Comparison of ENCODE assay signal across 8 cellular contexts in the genomic region with DNA sequence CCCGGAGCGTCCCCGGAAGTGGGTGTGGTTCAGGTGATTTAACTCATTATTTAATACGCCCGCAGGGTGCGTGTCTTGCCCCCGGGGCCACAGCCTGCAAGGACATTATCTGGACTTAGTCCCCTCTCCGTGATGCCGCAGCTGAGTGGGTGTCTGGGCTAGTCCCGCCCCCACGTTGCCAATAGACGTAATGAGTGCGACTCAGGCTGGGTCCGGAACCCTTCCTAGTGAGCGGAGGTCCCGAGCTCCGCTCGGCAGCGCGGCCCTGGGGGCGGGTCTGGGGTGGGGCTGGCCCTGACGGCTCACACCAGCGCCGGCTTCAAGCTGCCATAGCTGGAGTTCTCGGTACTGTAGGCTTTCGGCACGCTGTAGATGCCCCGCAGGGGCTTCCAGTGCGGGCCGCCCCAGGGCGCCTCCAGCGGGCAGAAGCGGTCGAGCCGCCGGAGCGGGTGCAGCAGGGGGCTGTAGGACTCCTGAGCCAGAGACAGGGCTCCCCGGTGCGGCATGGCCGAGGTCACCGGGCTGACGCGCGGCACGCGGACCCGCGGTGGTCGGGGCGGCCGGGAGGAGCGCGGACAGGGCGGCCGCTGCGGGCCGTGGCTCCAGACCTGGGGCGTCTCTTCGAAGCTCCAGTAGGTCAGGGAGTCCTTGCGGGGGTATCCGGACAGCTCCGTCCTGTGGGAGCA. TPM values are rescaled to one million over a fixed set of nuclear protein-coding genes. Genes with fewer than 3 reads are reported as not detected.
DNase-seq lines count a peak whose midpoint lies in the region; ATAC-seq, FAIRE-seq and TF ChIP-seq lines count a peak whose summit lies in the region.

No MANE protein-coding gene starts in this region.

- DNase-seq in Right ventricle myocardium inferior (ENCODE audit: missing footprints): no peak
- DNase-seq in cardiac septum (ENCODE audit: low spot score): no peak
- DNase-seq in NCI-H226: peak; percentile 61
- DNase-seq in activated CD8-positive, alpha-beta memory T cell treated with anti-CD3 and anti-CD28 coated beads for 24 hours: peak; percentile 86
- peak; percentile 70 for DNase-seq in endothelial cell of umbilical vein (ENCODE audit: low read depth, low spot score)
- peak; percentile 65 to 72 for DNase-seq in stimulated activated naive CD8-positive, alpha-beta T cell treated with anti-CD3 and anti-CD28 coated beads, Interleukin-15, amount 100 ng/mL, for 72 hours

- POLR2A ChIA-PET in endothelial cell of umbilical vein (lab: Charles Lee): no interaction called here

- H3K27ac ChIP-seq in endothelial cell of umbilical vein (ENCODE audit: insufficient read depth, low read depth, low read length): no peak overlapping the region
- no peak overlapping the region for H3K27ac ChIP-seq in muscle layer of colon (ENCODE audit: low read depth, low read length)

- intact Hi-C loops in Right ventricle myocardium inferior (cut with DNase I): loop anchor here (5.0 kb wide), 1 partner anchor 69 kb away; the partner anchor contains the start of gene SNRNP70
- intact Hi-C loops in cardiac septum (cut with DNase I): no loop called here
- intact Hi-C loops in endothelial cell of umbilical vein (cut with micrococcal nuclease): no loop called here

- dilution Hi-C loops in endothelial cell of umbilical vein (cut with MboI; ENCODE audit: extremely low pct_ligation_motif_present, low sequenced_read_pairs): no loop called here

- ATAC-seq in Right ventricle myocardium inferior (peak; percentile 57), GM21528 (IDR thresholded peaks at IDR 0.05; ENCODE audit: low FRiP score, unreplicated experiment) (no peak)
- peak; percentile 83 for ATAC-seq in stimulated activated naive CD8-positive, alpha-beta T cell treated with anti-CD3 and anti-CD28 coated beads, Interleukin-15, amount 100 ng/mL, for 72 hours

- H3K9me1 ChIP-seq in endothelial cell of umbilical vein (replicated peaks; ENCODE audit: control insufficient read depth, extremely low read depth, insufficient read depth, low read length): no peaks in the 10 kb centered on the region

- H3K9ac ChIP-seq in endothelial cell of umbilical vein (replicated peaks; ENCODE audit: extremely low read depth, insufficient read depth, low read length): no peak overlapping the region
- no peak overlapping the region for H3K9ac ChIP-seq in muscle layer of colon (ENCODE audit: low read length)

- peak overlapping the region; percentile 52 for H3K4me2 ChIP-seq in endothelial cell of umbilical vein (ENCODE audit: insufficient read depth, low read length)

- H3K36me3 ChIP-seq in endothelial cell of umbilical vein (ENCODE audit: control insufficient read depth in 2 of 2, extremely low read depth in 1 of 2, insufficient read depth in 2 of 2, low read length in 2 of 2) (peaks cover 0 to 17% of the 10 kb centered on the region in 2 experiments), muscle layer of colon (ENCODE audit: insufficient read depth, low read length) (peaks cover 10% of the 10 kb centered on the region)

- FAIRE-seq in endothelial cell of umbilical vein (lab: Jason Lieb, UNC): peak; percentile 70

- peak overlapping the region; percentile 25 to 40 (median 26) for H3K4me3 ChIP-seq in endothelial cell of umbilical vein (replicated peaks in 1 of 3; ENCODE audit: insufficient read depth in 1 of 3, low read depth in 1 of 3, low read length in 3 of 3)
- peak overlapping the region; percentile 53 to 64 for H3K4me3 ChIP-seq in muscle layer of colon (ENCODE audit: low read depth in 1 of 2, low read length in 2 of 2)

- peaks cover 19% of the 10 kb centered on the region for H3K27me3 Mint-ChIP-seq in stimulated activated naive CD8-positive, alpha-beta T cell treated with anti-CD3 and anti-CD28 coated beads, Interleukin-15, amount 100 ng/mL, for 72 hours

- TF ChIP-seq CTCF in endothelial cell of umbilical vein (IDR thresholded peaks at IDR 0.05; ENCODE audit: extremely low read depth in 1 of 2, insufficient read depth in 1 of 2, low read depth in 1 of 2, low read length in 2 of 2): peak; percentile 48 to 75

- H3K27me3 ChIP-seq in endothelial cell of umbilical vein (ENCODE audit: control insufficient read depth in 2 of 2, insufficient read depth in 2 of 2, low read length in 2 of 2) (peaks cover 0 to 5% of the 10 kb centered on the region in 2 experiments), muscle layer of colon (ENCODE audit: control insufficient read depth in 1 of 2, insufficient read depth in 2 of 2, low read length in 2 of 2) (peaks cover 0 to 37% of the 10 kb centered on the region in 2 donors)

- H3K4me1 ChIP-seq in endothelial cell of umbilical vein (ENCODE audit: control insufficient read depth, extremely low read depth, insufficient read depth, low read length): peaks cover 10% of the 10 kb centered on the region
- no peaks in the 10 kb centered on the region for H3K4me1 ChIP-seq in muscle layer of colon (ENCODE audit: insufficient read depth, low read length)

- no peaks in the 10 kb centered on the region for H3K79me2 ChIP-seq in endothelial cell of umbilical vein (ENCODE audit: control insufficient read depth, insufficient read depth, low read length)

- peak overlapping the region; percentile 79 to 84 for H3K4me3 Mint-ChIP-seq in stimulated activated naive CD8-positive, alpha-beta T cell treated with anti-CD3 and anti-CD28 coated beads, Interleukin-15, amount 100 ng/mL, for 72 hours

- CTCF ChIA-PET in endothelial cell of umbilical vein (lab: Charles Lee): interaction anchor here (0.7 to 5.4 kb wide), 8 partner anchors 9 to 56 kb away, joined by 3 to 37 read pairs (median 5); partner anchors contain the start of genes GYS1 and RUVBL2

- peak overlapping the region in 1 of 2 donors; percentile 29 for H3K27ac Mint-ChIP-seq in stimulated activated naive CD8-positive, alpha-beta T cell treated with anti-CD3 and anti-CD28 coated beads, Interleukin-15, amount 100 ng/mL, for 72 hours

- H3K9me3 ChIP-seq in endothelial cell of umbilical vein (replicated peaks; ENCODE audit: control insufficient read depth, insufficient read depth, low read length) (no peaks in the 10 kb centered on the region), muscle layer of colon (ENCODE audit: low read length) (no peaks in the 10 kb centered on the region)

- TF ChIP-seq POLR2A in endothelial cell of umbilical vein (IDR thresholded peaks at IDR 0.05; ENCODE audit: low read depth, low read length): peak; percentile 45

- H4K20me1 ChIP-seq in endothelial cell of umbilical vein (replicated peaks; ENCODE audit: control insufficient read depth, extremely low read depth, insufficient read depth, low read length): no peaks in the 10 kb centered on the region

- no peaks in the 10 kb centered on the region for H3K9me3 Mint-ChIP-seq in stimulated activated naive CD8-positive, alpha-beta T cell treated with anti-CD3 and anti-CD28 coated beads, Interleukin-15, amount 100 ng/mL, for 72 hours

- H2AFZ ChIP-seq in endothelial cell of umbilical vein (ENCODE audit: low read depth, low read length): peak overlapping the region; percentile 34

- peaks cover 33% of the 10 kb centered on the region for H3K4me1 Mint-ChIP-seq in stimulated activated naive CD8-positive, alpha-beta T cell treated with anti-CD3 and anti-CD28 coated beads, Interleukin-15, amount 100 ng/mL, for 72 hours

- no TSS peak for BruUV-seq in endothelial cell of umbilical vein (replicated peaks; lab: Mats Ljungman, UMichigan)

RNA-seq across cellular contexts. Expression of gene LHB, which starts 0.9 kb away (rescaled TPM):
- total RNA-seq in Right ventricle myocardium inferior: not detected
- not detected for total RNA-seq in cardiac septum
- total RNA-seq in endothelial cell of umbilical vein: not detected in 2 replicates
- 1.3 and 1.4 TPM in 2 replicates for polyA plus RNA-seq in endothelial cell of umbilical vein
- polyA plus RNA-seq in endothelial cell of umbilical vein (2011; cell fraction: cytosol; rRNA removed): 0.44 TPM in 1 of 2 replicates, not detected in the other
- polyA plus RNA-seq in endothelial cell of umbilical vein (2011; cell fraction: nucleus; rRNA removed): 2.3 and 2.7 TPM in 2 replicates
- polyA plus RNA-seq in endothelial cell of umbilical vein (2012): not detected in 2 replicates
- not detected in 2 replicates for polyA minus RNA-seq in endothelial cell of umbilical vein
- not detected for polyA minus RNA-seq in endothelial cell of umbilical vein (2011; cell fraction: cytosol; rRNA and poly(A)+ RNA removed)
- not detected in 2 replicates for polyA minus RNA-seq in endothelial cell of umbilical vein (2011; cell fraction: nucleus; rRNA and poly(A)+ RNA removed)

RNA-seq across cellular contexts. Expression of gene CGB3, which starts 6.3 kb away (rescaled TPM):
- total RNA-seq in Right ventricle myocardium inferior (not detected), cardiac septum (not detected), endothelial cell of umbilical vein (not detected in 2 replicates)
- not detected in 2 replicates for polyA plus RNA-seq in endothelial cell of umbilical vein
- not detected in 2 replicates for polyA plus RNA-seq in endothelial cell of umbilical vein (2011; cell fraction: cytosol; rRNA removed)
- polyA plus RNA-seq in endothelial cell of umbilical vein (2011; cell fraction: nucleus; rRNA removed): not detected in 2 replicates
- not detected in 2 replicates for polyA plus RNA-seq in endothelial cell of umbilical vein (2012)
- polyA minus RNA-seq in endothelial cell of umbilical vein: not detected in 2 replicates
- not detected for polyA minus RNA-seq in endothelial cell of umbilical vein (2011; cell fraction: cytosol; rRNA and poly(A)+ RNA removed)
- polyA minus RNA-seq in endothelial cell of umbilical vein (2011; cell fraction: nucleus; rRNA and poly(A)+ RNA removed): not detected in 2 replicates

RNA-seq across cellular contexts. Expression of gene CGB2, which starts 13.9 kb away (rescaled TPM):
- not detected for total RNA-seq in Right ventricle myocardium inferior
- total RNA-seq in cardiac septum: not detected
- not detected in 2 replicates for total RNA-seq in endothelial cell of umbilical vein
- polyA plus RNA-seq in endothelial cell of umbilical vein: not detected in 2 replicates
- polyA plus RNA-seq in endothelial cell of umbilical vein (2011; cell fraction: cytosol; rRNA removed): not detected in 2 replicates
- polyA plus RNA-seq in endothelial cell of umbilical vein (2011; cell fraction: nucleus; rRNA removed): not detected in 2 replicates
- polyA plus RNA-seq in endothelial cell of umbilical vein (2012): not detected in 2 replicates
- polyA minus RNA-seq in endothelial cell of umbilical vein: not detected in 2 replicates
- polyA minus RNA-seq in endothelial cell of umbilical vein (2011; cell fraction: cytosol; rRNA and poly(A)+ RNA removed): not detected
- not detected in 2 replicates for polyA minus RNA-seq in endothelial cell of umbilical vein (2011; cell fraction: nucleus; rRNA and poly(A)+ RNA removed)

RNA-seq across cellular contexts. Expression of gene CGB1, which starts 18.9 kb away (rescaled TPM):
- not detected for total RNA-seq in Right ventricle myocardium inferior
- not detected for total RNA-seq in cardiac septum
- total RNA-seq in endothelial cell of umbilical vein: not detected in 2 replicates
- not detected in 2 replicates for polyA plus RNA-seq in endothelial cell of umbilical vein
- not detected in 2 replicates for polyA plus RNA-seq in endothelial cell of umbilical vein (2011; cell fraction: cytosol; rRNA removed)
- polyA plus RNA-seq in endothelial cell of umbilical vein (2011; cell fraction: nucleus; rRNA removed): not detected in 2 replicates
- not detected in 2 replicates for polyA plus RNA-seq in endothelial cell of umbilical vein (2012)
- not detected in 2 replicates for polyA minus RNA-seq in endothelial cell of umbilical vein
- not detected for polyA minus RNA-seq in endothelial cell of umbilical vein (2011; cell fraction: cytosol; rRNA and poly(A)+ RNA removed)
- polyA minus RNA-seq in endothelial cell of umbilical vein (2011; cell fraction: nucleus; rRNA and poly(A)+ RNA removed): not detected in 2 replicates

RNA-seq across cellular contexts. Expression of gene RUVBL2, which starts 24.1 kb away (rescaled TPM):
- total RNA-seq in Right ventricle myocardium inferior (46.8 TPM), cardiac septum (39.2 TPM), endothelial cell of umbilical vein (110 and 115 TPM in 2 replicates)
- polyA plus RNA-seq in endothelial cell of umbilical vein: 185 and 200 TPM in 2 replicates
- polyA plus RNA-seq in endothelial cell of umbilical vein (2011; cell fraction: cytosol; rRNA removed): 190 and 194 TPM in 2 replicates
- 192 and 197 TPM in 2 replicates for polyA plus RNA-seq in endothelial cell of umbilical vein (2011; cell fraction: nucleus; rRNA removed)
- polyA plus RNA-seq in endothelial cell of umbilical vein (2012): 148 and 185 TPM in 2 replicates
- 106 and 142 TPM in 2 replicates for polyA minus RNA-seq in endothelial cell of umbilical vein
- 189 TPM for polyA minus RNA-seq in endothelial cell of umbilical vein (2011; cell fraction: cytosol; rRNA and poly(A)+ RNA removed)
- 39.0 and 64.7 TPM in 2 replicates for polyA minus RNA-seq in endothelial cell of umbilical vein (2011; cell fraction: nucleus; rRNA and poly(A)+ RNA removed)

Comparison
In these comparisons a context has a peak if more than half of its experiments do, and no peak if none do; other contexts are left out.
1. DNase-seq: peak in NCI-H226 (single experiment), activated CD8-positive, alpha-beta memory T cell treated with anti-CD3 and anti-CD28 coated beads for 24 hours (single experiment), endothelial cell of umbilical vein (single experiment) and stimulated activated naive CD8-positive, alpha-beta T cell treated with anti-CD3 and anti-CD28 coated beads, Interleukin-15, amount 100 ng/mL, for 72 hours (2 of 2); none in Right ventricle myocardium inferior (single experiment) and cardiac septum (single experiment).